ENCODE assay signal across 19 cellular contexts in genomic region chr10:120085386-120085785, GRCh38.
DNase-seq lines count a peak whose midpoint lies in the region; TF ChIP-seq lines count a peak whose summit lies in the region.
"Had no signal": no experiment of that assay in that cellular context is flagged by ENCODE, and none has a peak within 500 bp of the region (broad histone marks: within the 10 kb centered on the region; RNA-seq: fewer than 3 reads in every experiment).

No MANE protein-coding gene starts in this region.

- peak overlapping the region; percentile 72 for H3K27ac ChIP-seq in endodermal cell (ENCODE audit: low read depth, low read length)
- H3K27ac ChIP-seq: 22Rv1, C4-2B, HL-60, KMS-11 had no signal

- H3K27me3 Mint-ChIP-seq in endodermal cell (ENCODE audit: insufficient read depth): no peaks in the 10 kb centered on the region

- no peak overlapping the region for H3K27ac Mint-ChIP-seq in endodermal cell

- H3K4me1 ChIP-seq in endodermal cell (ENCODE audit: control insufficient read depth, insufficient read depth, low read length): no peaks in the 10 kb centered on the region

- H3K9me3 ChIP-seq in endodermal cell (ENCODE audit: control insufficient read depth, low read length): peaks cover 31% of the 10 kb centered on the region
- H3K9me3 ChIP-seq: SK-N-SH had no signal

- WGBS in endodermal cell (ENCODE audit: insufficient coverage in 1 of 2, insufficient read length in 1 of 2), 2 experiments: 93 to 94% methylated on average over 2 to 5 of the region's 5 CpGs

- H3K36me3 ChIP-seq in endodermal cell (ENCODE audit: control insufficient read depth, insufficient read depth, low read length): no peaks in the 10 kb centered on the region

- no peak overlapping the region for H3K9ac ChIP-seq in endodermal cell (ENCODE audit: extremely low read depth, low read length, poor library complexity, severe bottlenecking)
- H3K9ac ChIP-seq: KMS-11, SK-N-SH had no signal

- peak; percentile 17 for DNase-seq in DMS53 (lab: John Stamatoyannopoulos, UW)
- DNase-seq in DMS53 treated with DMSO at 0.1 percent for 48 hours (lab: John Stamatoyannopoulos, UW; ENCODE audit: unreplicated experiment): no peak
- DNase-seq in NCI-H2227 treated with DMSO at 0.1 percent for 48 hours (lab: John Stamatoyannopoulos, UW): peak; percentile 25
- no peak for DNase-seq in endodermal cell
- DNase-seq in retina: peak; percentile 60
- DNase-seq in dermis blood vessel endothelial cell: no peak
- DNase-seq in T1000 (lab: John Stamatoyannopoulos, UW): no peak
- no peak for DNase-seq in NCI-H748 treated with DMSO at 0.1 percent for 48 hours (lab: John Stamatoyannopoulos, UW)
- DNase-seq: AML-193, NCI-H1417 treated with DMSO at 0.1 percent for 48 hours, NCI-H226, NCI-H526 treated with DMSO at 0.1 percent for 48 hours, SHP77 treated with DMSO at 0.1 percent for 48 hours, SK-N-SH had no signal

- no peak overlapping the region for H3K4me3 ChIP-seq in endodermal cell (ENCODE audit: low read length)
- H3K4me3 ChIP-seq: GM12878 had no signal

- no peak for TF ChIP-seq CTCF in endodermal cell (conservative IDR thresholded peaks at IDR 0.05)

- peaks cover 11% of the 10 kb centered on the region for H3K9me3 Mint-ChIP-seq in endodermal cell

- H3K4me3 Mint-ChIP-seq in endodermal cell: no peak overlapping the region

- H3K36me3 Mint-ChIP-seq in endodermal cell (ENCODE audit: low read depth): no peaks in the 10 kb centered on the region

- peaks cover 11% of the 10 kb centered on the region for H3K4me1 Mint-ChIP-seq in endodermal cell

- no peaks in the 10 kb centered on the region for H3K27me3 ChIP-seq in endodermal cell (ENCODE audit: control insufficient read depth, insufficient read depth, low read length, poor library complexity, severe bottlenecking)

Comparison
In these comparisons a context has a peak if more than half of its experiments do, and no peak if none do; other contexts are left out.
1. DNase-seq: peak in DMS53 (single experiment), NCI-H2227 treated with DMSO at 0.1 percent for 48 hours (single experiment) and retina (single experiment); none in DMS53 treated with DMSO at 0.1 percent for 48 hours (single experiment), endodermal cell (single experiment), dermis blood vessel endothelial cell (single experiment), T1000 (single experiment) and NCI-H748 treated with DMSO at 0.1 percent for 48 hours (single experiment).